ENCODE assay signal across 1 cellular context in genomic region chr4:87105101-87105852, GRCh38.
TF ChIP-seq lines count a peak whose summit lies in the region.

No MANE protein-coding gene starts in this region.

TF ChIP-seq in GM23338, 12 proteins besides CTCF, POLR2A, EP300 and RAD21 (continued from another document):
- TF ChIP-seq ZNF462 (CRISPR knock-in tag; IDR thresholded peaks at IDR 0.05) (no peak), JUNB (IDR thresholded peaks at IDR 0.05; ENCODE audit: unreplicated experiment) (no peak), STAT1 (IDR thresholded peaks at IDR 0.05; ENCODE audit: unreplicated experiment) (no peak), ETS1 (IDR thresholded peaks at IDR 0.05) (no peak), NANOG (IDR thresholded peaks at IDR 0.05; ENCODE audit: borderline replicate concordance) (no peak), EZH2 (IDR thresholded peaks at IDR 0.05; ENCODE audit: low read depth, unreplicated experiment) (no peak), EZH2phosphoT487 (IDR thresholded peaks at IDR 0.05; ENCODE audit: unreplicated experiment) (no peak)
- TF ChIP-seq, protein P1, sequence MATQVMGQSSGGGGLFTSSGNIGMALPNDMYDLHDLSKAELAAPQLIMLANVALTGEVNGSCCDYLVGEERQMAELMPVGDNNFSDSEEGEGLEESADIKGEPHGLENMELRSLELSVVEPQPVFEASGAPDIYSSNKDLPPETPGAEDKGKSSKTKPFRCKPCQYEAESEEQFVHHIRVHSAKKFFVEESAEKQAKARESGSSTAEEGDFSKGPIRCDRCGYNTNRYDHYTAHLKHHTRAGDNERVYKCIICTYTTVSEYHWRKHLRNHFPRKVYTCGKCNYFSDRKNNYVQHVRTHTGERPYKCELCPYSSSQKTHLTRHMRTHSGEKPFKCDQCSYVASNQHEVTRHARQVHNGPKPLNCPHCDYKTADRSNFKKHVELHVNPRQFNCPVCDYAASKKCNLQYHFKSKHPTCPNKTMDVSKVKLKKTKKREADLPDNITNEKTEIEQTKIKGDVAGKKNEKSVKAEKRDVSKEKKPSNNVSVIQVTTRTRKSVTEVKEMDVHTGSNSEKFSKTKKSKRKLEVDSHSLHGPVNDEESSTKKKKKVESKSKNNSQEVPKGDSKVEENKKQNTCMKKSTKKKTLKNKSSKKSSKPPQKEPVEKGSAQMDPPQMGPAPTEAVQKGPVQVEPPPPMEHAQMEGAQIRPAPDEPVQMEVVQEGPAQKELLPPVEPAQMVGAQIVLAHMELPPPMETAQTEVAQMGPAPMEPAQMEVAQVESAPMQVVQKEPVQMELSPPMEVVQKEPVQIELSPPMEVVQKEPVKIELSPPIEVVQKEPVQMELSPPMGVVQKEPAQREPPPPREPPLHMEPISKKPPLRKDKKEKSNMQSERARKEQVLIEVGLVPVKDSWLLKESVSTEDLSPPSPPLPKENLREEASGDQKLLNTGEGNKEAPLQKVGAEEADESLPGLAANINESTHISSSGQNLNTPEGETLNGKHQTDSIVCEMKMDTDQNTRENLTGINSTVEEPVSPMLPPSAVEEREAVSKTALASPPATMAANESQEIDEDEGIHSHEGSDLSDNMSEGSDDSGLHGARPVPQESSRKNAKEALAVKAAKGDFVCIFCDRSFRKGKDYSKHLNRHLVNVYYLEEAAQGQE (IDR thresholded peaks at IDR 0.05; ENCODE audit: unreplicated experiment): no peak
TF ChIP-seq in GM23338: peak in this region for 0.
